ENCODE assay signal across 17 cellular contexts in the genomic region with DNA sequence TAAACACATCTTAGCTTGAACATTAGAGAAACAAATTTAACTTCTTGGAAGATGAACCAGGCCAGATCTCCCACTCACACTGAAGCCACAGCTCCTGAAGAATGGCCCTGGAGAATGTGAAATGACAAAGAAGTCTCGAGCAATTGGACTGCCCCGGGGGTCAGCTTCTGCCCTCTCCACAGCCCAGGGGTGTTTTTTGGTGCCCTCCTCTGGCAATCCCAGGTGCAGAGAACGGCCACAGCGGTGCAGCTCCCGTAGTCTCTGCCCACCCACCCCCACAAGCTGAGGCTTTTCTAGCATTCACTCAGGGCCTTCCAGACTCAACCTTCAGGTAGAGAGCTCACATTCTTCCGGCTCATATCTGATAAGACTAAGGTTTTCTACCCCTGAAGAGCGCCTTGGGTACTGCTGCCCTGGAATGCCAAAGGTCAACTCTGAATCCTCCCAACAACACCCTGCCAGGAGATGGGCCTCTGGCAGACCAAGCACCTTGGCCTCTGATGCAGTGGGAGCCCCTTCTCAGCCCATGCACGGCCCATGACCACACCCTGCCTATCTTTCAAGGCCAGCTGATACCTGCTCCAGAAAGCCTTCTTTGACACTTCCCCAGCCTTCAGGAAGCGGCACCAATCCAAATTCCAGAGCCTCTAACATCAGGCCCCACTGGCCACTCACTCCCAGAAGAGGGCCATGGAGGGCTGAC.
DNase-seq lines count a peak whose midpoint lies in the region; ATAC-seq and TF ChIP-seq lines count a peak whose summit lies in the region.
"Had no signal": no experiment of that assay in that cellular context is flagged by ENCODE, and none has a peak within 500 bp of the region (broad histone marks: within the 10 kb centered on the region; RNA-seq: fewer than 3 reads in every experiment).

No MANE protein-coding gene starts in this region.

- no peaks in the 10 kb centered on the region for H3K27me3 Mint-ChIP-seq in activated naive CD8-positive, alpha-beta T cell treated with anti-CD3 and anti-CD28 coated beads, Interleukin-2, amount 50 U/mL, for 24 hours
- H3K27me3 Mint-ChIP-seq in activated naive CD8-positive, alpha-beta T cell treated with anti-CD3 and anti-CD28 coated beads for 36 hours = no peaks in the 10 kb centered on the region
- no peaks in the 10 kb centered on the region for H3K27me3 Mint-ChIP-seq in chondrocyte (ENCODE audit: low read depth)

- H2BK120ac ChIP-seq in mesendoderm (ENCODE audit: low read depth, low read length) = no peak overlapping the region

- no peak overlapping the region for H3K4me3 ChIP-seq in mesendoderm (ENCODE audit: low read length)
- H3K4me3 ChIP-seq: HAP-1, MG63 had no signal

- H3K23ac ChIP-seq in mesendoderm (ENCODE audit: low read length) = no peak overlapping the region

- no peak overlapping the region for H3K9ac ChIP-seq in mesendoderm (ENCODE audit: low read length)

- H2BK15ac ChIP-seq in mesendoderm (replicated peaks; ENCODE audit: low read depth) = no peak overlapping the region

- no peak for DNase-seq in activated naive CD8-positive, alpha-beta T cell treated with anti-CD3 and anti-CD28 coated beads, Interleukin-2, amount 50 U/mL, for 24 hours
- no peak for DNase-seq in activated naive CD8-positive, alpha-beta T cell treated with anti-CD3 and anti-CD28 coated beads for 36 hours
- DNase-seq in chondrocyte (ENCODE audit: low spot score) = peak; percentile 48
- DNase-seq in mesendoderm = peak; percentile 18
- DNase-seq in Ammon's horn (ENCODE audit: low spot score) = no peak
- DNase-seq in activated CD4-positive, CD25-positive, alpha-beta regulatory T cell (lab: John Stamatoyannopoulos, UW) = no peak
- DNase-seq in activated CD4-positive, alpha-beta T cell treated with anti-CD3 and anti-CD28 coated beads for 4 hours = no peak
- DNase-seq in retina = no peak
- DNase-seq: DND-41, GF-D8, IMR-90, Karpas-422, MG63, NCI-H1092, NCI-H524 had no signal

- no peaks in the 10 kb centered on the region for H3K27me3 ChIP-seq in mesendoderm (ENCODE audit: insufficient read depth, low read length, poor library complexity)
- H3K27me3 ChIP-seq: MG63 had no signal

- H4K8ac ChIP-seq in mesendoderm (ENCODE audit: low read depth, low read length) = no peak overlapping the region

- H3K56ac ChIP-seq in mesendoderm (ENCODE audit: low read length) = no peak overlapping the region

- H3K27ac ChIP-seq in mesendoderm (ENCODE audit: low read depth, low read length) = no peak overlapping the region
- H3K27ac ChIP-seq: C4-2B had no signal

- no peak overlapping the region for H3K4me3 Mint-ChIP-seq in activated naive CD8-positive, alpha-beta T cell treated with anti-CD3 and anti-CD28 coated beads, Interleukin-2, amount 50 U/mL, for 24 hours
- no peak overlapping the region for H3K4me3 Mint-ChIP-seq in activated naive CD8-positive, alpha-beta T cell treated with anti-CD3 and anti-CD28 coated beads for 36 hours
- no peak overlapping the region for H3K4me3 Mint-ChIP-seq in chondrocyte (ENCODE audit: unreplicated experiment)

- H3K27ac Mint-ChIP-seq in activated naive CD8-positive, alpha-beta T cell treated with anti-CD3 and anti-CD28 coated beads, Interleukin-2, amount 50 U/mL, for 24 hours = no peak overlapping the region
- no peak overlapping the region for H3K27ac Mint-ChIP-seq in activated naive CD8-positive, alpha-beta T cell treated with anti-CD3 and anti-CD28 coated beads for 36 hours
- H3K27ac Mint-ChIP-seq in chondrocyte (ENCODE audit: unreplicated experiment) = no peak overlapping the region

- H3K79me1 ChIP-seq in mesendoderm (ENCODE audit: low read length) = no peaks in the 10 kb centered on the region

- H3K9me3 Mint-ChIP-seq in activated naive CD8-positive, alpha-beta T cell treated with anti-CD3 and anti-CD28 coated beads, Interleukin-2, amount 50 U/mL, for 24 hours = no peaks in the 10 kb centered on the region
- H3K9me3 Mint-ChIP-seq in activated naive CD8-positive, alpha-beta T cell treated with anti-CD3 and anti-CD28 coated beads for 36 hours = no peaks in the 10 kb centered on the region
- no peaks in the 10 kb centered on the region for H3K9me3 Mint-ChIP-seq in chondrocyte (ENCODE audit: low read depth)

- no peaks in the 10 kb centered on the region for H3K36me3 ChIP-seq in mesendoderm (ENCODE audit: control insufficient read depth, insufficient read depth, low read length)
- H3K36me3 ChIP-seq: HAP-1, MG63 had no signal

- no peaks in the 10 kb centered on the region for H3K36me3 Mint-ChIP-seq in activated naive CD8-positive, alpha-beta T cell treated with anti-CD3 and anti-CD28 coated beads, Interleukin-2, amount 50 U/mL, for 24 hours (ENCODE audit: low read depth)
- H3K36me3 Mint-ChIP-seq in activated naive CD8-positive, alpha-beta T cell treated with anti-CD3 and anti-CD28 coated beads for 36 hours = no peaks in the 10 kb centered on the region
- no peaks in the 10 kb centered on the region for H3K36me3 Mint-ChIP-seq in chondrocyte (ENCODE audit: low read depth)

- no peak overlapping the region for H3K18ac ChIP-seq in mesendoderm (ENCODE audit: low read length)

- H3K4me2 ChIP-seq in mesendoderm (ENCODE audit: low read length) = no peak overlapping the region

- no CpG with 5 or more reads among the region's 9 CpGs for WGBS in mesendoderm (ENCODE audit: extremely low coverage, insufficient coverage, low lambda C conversion rate)

- H3K4me1 Mint-ChIP-seq in activated naive CD8-positive, alpha-beta T cell treated with anti-CD3 and anti-CD28 coated beads, Interleukin-2, amount 50 U/mL, for 24 hours = no peaks in the 10 kb centered on the region
- H3K4me1 Mint-ChIP-seq in activated naive CD8-positive, alpha-beta T cell treated with anti-CD3 and anti-CD28 coated beads for 36 hours = no peaks in the 10 kb centered on the region
- peaks cover 23% of the 10 kb centered on the region for H3K4me1 Mint-ChIP-seq in chondrocyte (ENCODE audit: low read depth)

- no peak overlapping the region for H3K4ac ChIP-seq in mesendoderm (ENCODE audit: low read depth, low read length)

- H4K5ac ChIP-seq in mesendoderm (ENCODE audit: low read length) = no peak overlapping the region

- no peak for TF ChIP-seq CTCF in chondrocyte (IDR thresholded peaks at IDR 0.05)

- no peak overlapping the region for H2BK5ac ChIP-seq in mesendoderm (ENCODE audit: low read length)

- no peaks in the 10 kb centered on the region for H3K4me1 ChIP-seq in mesendoderm (ENCODE audit: control insufficient read depth, low read depth, low read length)
- H3K4me1 ChIP-seq: HAP-1 had no signal

- H2AK5ac ChIP-seq in mesendoderm (ENCODE audit: low read length) = no peak overlapping the region

- ATAC-seq in activated naive CD8-positive, alpha-beta T cell treated with anti-CD3 and anti-CD28 coated beads, Interleukin-2, amount 50 U/mL, for 24 hours = peak; percentile 15

- H3K79me2 ChIP-seq in mesendoderm (ENCODE audit: control insufficient read depth, insufficient read depth, low read length) = no peaks in the 10 kb centered on the region

Comparison
In these comparisons a context has a peak if more than half of its experiments do, and no peak if none do; other contexts are left out.
1. DNase-seq: peak in chondrocyte (single experiment) and mesendoderm (single experiment); none in activated naive CD8-positive, alpha-beta T cell treated with anti-CD3 and anti-CD28 coated beads, Interleukin-2, amount 50 U/mL, for 24 hours (single experiment), activated naive CD8-positive, alpha-beta T cell treated with anti-CD3 and anti-CD28 coated beads for 36 hours (single experiment), Ammon's horn (single experiment), activated CD4-positive, CD25-positive, alpha-beta regulatory T cell (0 of 4), activated CD4-positive, alpha-beta T cell treated with anti-CD3 and anti-CD28 coated beads for 4 hours (0 of 2) and retina (single experiment).